20 cellular contexts compared by ENCODE assay signal in the genomic region with DNA sequence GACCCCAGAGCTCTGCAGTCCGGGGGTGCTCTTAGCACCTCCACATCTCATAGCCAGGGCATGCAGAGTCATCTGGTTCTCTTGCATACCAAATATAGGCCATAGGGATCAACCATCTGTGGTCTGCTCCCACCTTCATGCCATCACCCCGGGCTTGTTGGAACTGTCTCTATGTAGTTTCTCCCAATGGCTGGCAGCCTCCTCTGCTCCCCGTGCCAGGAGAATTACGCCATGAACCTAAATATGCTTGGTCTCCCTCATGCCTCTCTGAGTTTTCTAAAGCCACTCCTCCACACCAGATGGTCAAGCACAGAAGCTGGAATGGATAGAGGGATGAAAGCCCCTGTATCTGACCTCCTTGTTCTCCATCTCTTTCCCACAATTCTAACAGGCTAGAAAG.
"Had no signal": no experiment of that assay in that cellular context is flagged by ENCODE, and none has a peak within 500 bp of the region (broad histone marks: within the 10 kb centered on the region; RNA-seq: fewer than 3 reads in every experiment).

No MANE protein-coding gene starts in this region.

- H3K27me3 Mint-ChIP-seq: activated B cell treated with CpG ODN at 0.5 μM for 24 hours; activated CD4-positive, alpha-beta memory T cell treated with anti-CD3 and anti-CD28 coated beads for 36 hours; activated CD4-positive, alpha-beta T cell treated with anti-CD3 and anti-CD28 coated beads, Interleukin-2, amount 10 ng/mL, durations not matched to agents 7 days and 5 days; activated naive CD8-positive, alpha-beta T cell treated with anti-CD3 and anti-CD28 coated beads, Interleukin-2, amount 50 U/mL, for 24 hours had no signal

- H3K27ac ChIP-seq: KMS-11 had no signal

- H3K4me1 Mint-ChIP-seq: activated B cell treated with CpG ODN at 0.5 μM for 24 hours; activated CD4-positive, alpha-beta T cell treated with anti-CD3 and anti-CD28 coated beads, Interleukin-2, amount 10 ng/mL, durations not matched to agents 7 days and 5 days; activated naive CD8-positive, alpha-beta T cell treated with anti-CD3 and anti-CD28 coated beads, Interleukin-2, amount 50 U/mL, for 24 hours had no signal

- H3K27ac Mint-ChIP-seq: activated B cell treated with CpG ODN at 0.5 μM for 24 hours; activated CD4-positive, alpha-beta memory T cell treated with anti-CD3 and anti-CD28 coated beads for 36 hours; activated CD4-positive, alpha-beta T cell treated with anti-CD3 and anti-CD28 coated beads, Interleukin-2, amount 10 ng/mL, durations not matched to agents 7 days and 5 days; activated naive CD4-positive, alpha-beta T cell treated with anti-CD3 and anti-CD28 coated beads, Interleukin-2, amount 50 U/mL, for 72 hours; activated naive CD8-positive, alpha-beta T cell treated with anti-CD3 and anti-CD28 coated beads, Interleukin-2, amount 50 U/mL, for 24 hours had no signal

- H3K36me3 Mint-ChIP-seq: activated CD4-positive, alpha-beta memory T cell treated with anti-CD3 and anti-CD28 coated beads for 36 hours; activated naive CD4-positive, alpha-beta T cell treated with anti-CD3 and anti-CD28 coated beads, Interleukin-2, amount 50 U/mL, for 72 hours had no signal

- DNase-seq: activated B cell treated with CpG ODN at 0.5 μM for 24 hours; activated CD4-positive, alpha-beta memory T cell treated with anti-CD3 and anti-CD28 coated beads for 36 hours; activated CD4-positive, alpha-beta T cell treated with anti-CD3 and anti-CD28 coated beads, Interleukin-2, amount 10 ng/mL, durations not matched to agents 7 days and 5 days; activated CD8-positive, alpha-beta memory T cell treated with anti-CD3 and anti-CD28 coated beads for 24 hours; activated effector memory CD4-positive, alpha-beta T cell treated with anti-CD3 and anti-CD28 coated beads, Interleukin-2, amount 50 U/mL, for 16 hours; activated naive CD4-positive, alpha-beta T cell treated with Interleukin-2 at 50 U/mL for 16 hours; activated naive CD8-positive, alpha-beta T cell treated with anti-CD3 and anti-CD28 coated beads, Interleukin-2, amount 50 U/mL, for 24 hours; activated T-cell treated with anti-CD3 and anti-CD28 coated beads, Interleukin-2, amount 50 U/mL, for 4 hours; MM.1S; NCI-H1105; NCI-H1436; NCI-H1694 treated with DMSO at 0.1 percent for 48 hours; NCI-H2081; NCI-H526 treated with DMSO at 0.1 percent for 48 hours; NCI-H82; SIG-M5; T-helper 2 cell; T1000 had no signal

- H3K9me3 Mint-ChIP-seq: activated B cell treated with CpG ODN at 0.5 μM for 24 hours; activated CD4-positive, alpha-beta T cell treated with anti-CD3 and anti-CD28 coated beads, Interleukin-2, amount 10 ng/mL, durations not matched to agents 7 days and 5 days; activated naive CD8-positive, alpha-beta T cell treated with anti-CD3 and anti-CD28 coated beads, Interleukin-2, amount 50 U/mL, for 24 hours; activated T-cell treated with anti-CD3 and anti-CD28 coated beads, Interleukin-2, amount 50 U/mL, for 4 hours had no signal

- H3K4me3 Mint-ChIP-seq: activated B cell treated with CpG ODN at 0.5 μM for 24 hours; activated CD4-positive, alpha-beta memory T cell treated with anti-CD3 and anti-CD28 coated beads for 36 hours; activated CD4-positive, alpha-beta T cell treated with anti-CD3 and anti-CD28 coated beads, Interleukin-2, amount 10 ng/mL, durations not matched to agents 7 days and 5 days; activated naive CD8-positive, alpha-beta T cell treated with anti-CD3 and anti-CD28 coated beads, Interleukin-2, amount 50 U/mL, for 24 hours; activated T-cell treated with anti-CD3 and anti-CD28 coated beads, Interleukin-2, amount 50 U/mL, for 4 hours had no signal
